ENCODE assay signal across 10 cellular contexts in genomic region chr9:129282308-129283211, GRCh38.
A peak's percentile ranks its signal among the peaks of the same experiment; 100 is the strongest.
DNase-seq lines count a peak whose midpoint lies in the region; ATAC-seq and TF ChIP-seq lines count a peak whose summit lies in the region.
"Had no signal": no experiment of that assay in that cellular context is flagged by ENCODE, and none has a peak within 500 bp of the region (broad histone marks: within the 10 kb centered on the region; RNA-seq: fewer than 3 reads in every experiment).

No MANE protein-coding gene starts in this region.

- intact Hi-C loops in transverse colon (cut with DNase I; ENCODE audit: low total_unique reads): no loop called here

- in situ Hi-C loops in transverse colon (cut with MboI; ENCODE audit: low pct_ligation_motif_present in 1 of 4, low pct_unique_long_range_greater_than_20kb in 1 of 4, low sequenced_read_pairs in 3 of 4): no loop called here

- H3K9me3 ChIP-seq in duodenal mucosa (ENCODE audit: control insufficient read depth in 1 of 2, low read length in 2 of 2): no peaks in the 10 kb centered on the region
- no peaks in the 10 kb centered on the region for H3K9me3 ChIP-seq in transverse colon

- no peak for ATAC-seq in HG02623 (IDR thresholded peaks at IDR 0.05; ENCODE audit: unreplicated experiment)
- ATAC-seq: HCT116; stimulated activated naive B cell treated with anti-CD40 and anti-IgM and Interleukin-4, amounts not matched to agents 10 μg/mL and 1 μg/mL and 100 μg/mL, for 72 hours had no signal

- TF ChIP-seq CTCF in transverse colon (IDR thresholded peaks at IDR 0.05): no peak

- H3K4me1 ChIP-seq in duodenal mucosa (ENCODE audit: control insufficient read depth in 1 of 2, insufficient read depth in 2 of 2, low read length in 2 of 2): no peaks in the 10 kb centered on the region
- no peaks in the 10 kb centered on the region for H3K4me1 ChIP-seq in transverse colon

- H3K27me3 ChIP-seq in duodenal mucosa (ENCODE audit: control insufficient read depth in 1 of 2, insufficient read depth in 2 of 2, low read length in 2 of 2): no peaks in the 10 kb centered on the region
- no peaks in the 10 kb centered on the region for H3K27me3 ChIP-seq in transverse colon

- H3K36me3 ChIP-seq in duodenal mucosa (ENCODE audit: control insufficient read depth in 1 of 2, insufficient read depth in 2 of 2, low read length in 2 of 2) (no peaks in the 10 kb centered on the region), transverse colon (no peaks in the 10 kb centered on the region)

- WGBS in transverse colon (ENCODE audit: low coverage in 1 of 2), 2 donors: 73 to 78% methylated on average over 8 to 24 of the region's 29 CpGs

- H3K4me3 ChIP-seq in duodenal mucosa (ENCODE audit: low read depth in 1 of 2, low read length in 2 of 2): peak overlapping the region; percentile 15 to 51
- peak overlapping the region in 3 of 4 donors; percentile 6 to 34 (median 16) for H3K4me3 ChIP-seq in transverse colon

- peak; percentile 34 for DNase-seq in activated CD8-positive, alpha-beta memory T cell treated with anti-CD3 and anti-CD28 coated beads, Interleukin-2, amount 50 U/mL, for 48 hours
- no peak for DNase-seq in activated CD8-positive, alpha-beta memory T cell treated with anti-CD3 and anti-CD28 coated beads, Interleukin-2, amount 50 U/mL, for 4 hours
- peak; percentile 81 for DNase-seq in mesenteric fat pad (ENCODE audit: low spot score)
- peak; percentile 5 for DNase-seq in transverse colon
- DNase-seq in KG1 (lab: John Stamatoyannopoulos, UW): no peak
- no peak for DNase-seq in stimulated activated CD4-positive, alpha-beta T cell treated with anti-CD3 and anti-CD28 coated beads, Interleukin-4, amount 100 ng/mL, for 4 hours
- DNase-seq: stimulated activated naive B cell treated with anti-CD40 and anti-IgM and Interleukin-4, amounts not matched to agents 10 μg/mL and 1 μg/mL and 100 μg/mL, for 72 hours had no signal

- TF ChIP-seq EP300 in transverse colon (IDR thresholded peaks at IDR 0.05; ENCODE audit: low read depth): no peak

- TF ChIP-seq POLR2A in transverse colon (IDR thresholded peaks at IDR 0.05): no peak

- H3K9ac ChIP-seq in duodenal mucosa (ENCODE audit: low read depth in 1 of 2, low read length in 2 of 2): no peak overlapping the region

- H3K27ac ChIP-seq in duodenal mucosa (ENCODE audit: low read depth, low read length) (no peak overlapping the region), transverse colon (peak overlapping the region; percentile 8 to 48 (median 37))

Comparison
In these comparisons a context has a peak if more than half of its experiments do, and no peak if none do; other contexts are left out.
1. DNase-seq: peak in activated CD8-positive, alpha-beta memory T cell treated with anti-CD3 and anti-CD28 coated beads, Interleukin-2, amount 50 U/mL, for 48 hours (single experiment), mesenteric fat pad (single experiment) and transverse colon (single experiment); none in activated CD8-positive, alpha-beta memory T cell treated with anti-CD3 and anti-CD28 coated beads, Interleukin-2, amount 50 U/mL, for 4 hours (single experiment), KG1 (single experiment) and stimulated activated CD4-positive, alpha-beta T cell treated with anti-CD3 and anti-CD28 coated beads, Interleukin-4, amount 100 ng/mL, for 4 hours (0 of 2).